ENCODE assay signal across 19 cellular contexts in genomic region chr3:40166997-40167396, GRCh38.
"Had no signal": no experiment of that assay in that cellular context is flagged by ENCODE, and none has a peak within 500 bp of the region (broad histone marks: within the 10 kb centered on the region; RNA-seq: fewer than 3 reads in every experiment).

No MANE protein-coding gene starts in this region.

- H3K4me1 ChIP-seq: right atrium auricular region, thyroid gland had no signal

- H3K4me3 ChIP-seq: coronary artery, lung, right atrium auricular region, thyroid gland had no signal

- H3K27ac ChIP-seq: brain microvascular endothelial cell, coronary artery, right atrium auricular region, thyroid gland had no signal

- DNase-seq: activated CD4-positive, alpha-beta T cell treated with anti-CD3 and anti-CD28 coated beads for 1 hour; activated CD8-positive, alpha-beta memory T cell treated with anti-CD3 and anti-CD28 coated beads for 24 hours; activated CD8-positive, alpha-beta memory T cell treated with anti-CD3 and anti-CD28 coated beads, Interleukin-2, amount 50 U/mL, for 48 hours; activated effector memory CD4-positive, alpha-beta T cell treated with Interleukin-2 at 50 U/mL for 16 hours; activated naive CD4-positive, alpha-beta T cell treated with anti-CD3 and anti-CD28 coated beads, Interleukin-2, amount 10 ng/mL, durations not matched to agents 7 days and 5 days; activated naive CD8-positive, alpha-beta T cell treated with anti-CD3 and anti-CD28 coated beads, Interleukin-2, amount 50 U/mL, for 24 hours; activated T-cell treated with anti-CD3 and anti-CD28 coated beads, Interleukin-2, amount 50 U/mL, for 48 hours; aorta; brain microvascular endothelial cell; left colon; occipital lobe; stimulated activated CD4-positive, alpha-beta T cell treated with anti-CD3 and anti-CD28 coated beads, Interleukin-2, amount 100 ng/mL, for 24 hours; stimulated activated naive CD4-positive, alpha-beta T cell treated with Interleukin-2 at 50 U/mL for 16 hours; T-helper 9 cell; thyroid gland had no signal

- H3K9me3 ChIP-seq: right atrium auricular region, thyroid gland had no signal

- H3K27me3 ChIP-seq: brain microvascular endothelial cell, right atrium auricular region, thyroid gland had no signal

- H3K36me3 ChIP-seq: brain microvascular endothelial cell, right atrium auricular region, thyroid gland had no signal

- ATAC-seq: activated naive CD8-positive, alpha-beta T cell treated with anti-CD3 and anti-CD28 coated beads, Interleukin-2, amount 50 U/mL, for 24 hours; left colon; natural killer cell treated with Interleukin-12 subunit alpha and Interleukin-12 subunit beta and Interleukin-15 and Interleukin-18, amount 100 ng/mL, for 72 hours had no signal
